8 cellular contexts compared by ENCODE assay signal in the genomic region with DNA sequence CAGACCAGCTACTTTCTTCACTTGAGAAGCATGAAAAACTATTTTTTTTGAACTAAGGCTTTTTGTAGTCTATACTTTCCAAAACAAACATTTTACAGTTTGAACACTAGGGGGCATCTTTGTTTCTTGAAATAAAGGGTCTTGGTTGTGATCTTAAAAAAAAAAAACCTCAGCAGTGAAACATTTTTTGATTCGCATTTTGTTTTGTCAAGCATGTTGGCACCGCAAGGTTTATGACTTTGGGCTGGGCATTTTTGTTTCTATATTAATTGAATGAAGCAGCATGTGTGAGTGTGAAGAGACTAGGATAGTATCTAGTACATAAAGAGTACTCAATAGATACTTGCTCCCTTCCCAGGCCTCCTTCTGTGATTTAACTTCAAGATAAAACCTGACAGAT. TPM values are rescaled to one million over a fixed set of nuclear protein-coding genes. Genes with fewer than 3 reads are reported as not detected.
A peak's percentile ranks its signal among the peaks of the same experiment; 100 is the strongest.
DNase-seq lines count a peak whose midpoint lies in the region; ATAC-seq and TF ChIP-seq lines count a peak whose summit lies in the region.

No MANE protein-coding gene starts in this region.

- DNase-seq in activated naive CD8-positive, alpha-beta T cell treated with anti-CD3 and anti-CD28 coated beads, Interleukin-2, amount 10 ng/mL, durations not matched to agents 7 days and 5 days = no peak
- DNase-seq in activated naive CD8-positive, alpha-beta T cell treated with anti-CD3 and anti-CD28 coated beads for 36 hours = no peak
- DNase-seq in NCI-H1105 (lab: John Stamatoyannopoulos, UW) (peak; percentile 9), UCSD-AML1 (lab: John Stamatoyannopoulos, UW; ENCODE audit: unreplicated experiment) (peak; percentile 9), globus pallidus (ENCODE audit: low spot score) (peak; percentile 64), gastrocnemius medialis (no peak)
- DNase-seq in stimulated activated CD4-positive, alpha-beta T cell treated with anti-CD3 and anti-CD28 coated beads, Interleukin-12 subunit alpha, Interleukin-12 subunit beta, amount 100 ng/mL, for 4 hours = no peak

- peak; percentile 47 to 73 (median 62) for TF ChIP-seq CTCF in gastrocnemius medialis (IDR thresholded peaks at IDR 0.05 in 4 of 5, conservative IDR thresholded peaks at IDR 0.05 in 1 of 5)

- peak; percentile 65 for ATAC-seq in activated naive CD8-positive, alpha-beta T cell treated with anti-CD3 and anti-CD28 coated beads, Interleukin-2, amount 10 ng/mL, durations not matched to agents 7 days and 5 days (ENCODE audit: low read depth)
- peak; percentile 24 to 48 for ATAC-seq in gastrocnemius medialis
- ATAC-seq in GM18861 (IDR thresholded peaks at IDR 0.05; ENCODE audit: unreplicated experiment) = no peak

- peaks cover 16% of the 10 kb centered on the region for H3K4me1 Mint-ChIP-seq in activated naive CD8-positive, alpha-beta T cell treated with anti-CD3 and anti-CD28 coated beads, Interleukin-2, amount 10 ng/mL, durations not matched to agents 7 days and 5 days
- H3K4me1 Mint-ChIP-seq in activated naive CD8-positive, alpha-beta T cell treated with anti-CD3 and anti-CD28 coated beads for 36 hours = peaks cover 28% of the 10 kb centered on the region

- in situ Hi-C loops in gastrocnemius medialis (cut with MboI; ENCODE audit: low sequenced_read_pairs in 4 of 4) = loop anchor here in 2 of 4 donors (10.0 kb wide), 3 partner anchors 319 to 749 kb away; no protein-coding TSS in a partner anchor

- no peak overlapping the region for H3K4me3 ChIP-seq in gastrocnemius medialis

- no peaks in the 10 kb centered on the region for H3K27me3 ChIP-seq in gastrocnemius medialis

- no peak overlapping the region for H3K27ac Mint-ChIP-seq in activated naive CD8-positive, alpha-beta T cell treated with anti-CD3 and anti-CD28 coated beads, Interleukin-2, amount 10 ng/mL, durations not matched to agents 7 days and 5 days
- H3K27ac Mint-ChIP-seq in activated naive CD8-positive, alpha-beta T cell treated with anti-CD3 and anti-CD28 coated beads for 36 hours = no peak overlapping the region

- peak overlapping the region; percentile 27 to 55 (median 44) for H3K27ac ChIP-seq in gastrocnemius medialis

- TF ChIP-seq POLR2A in gastrocnemius medialis (IDR thresholded peaks at IDR 0.05) = no peak

- H3K36me3 Mint-ChIP-seq in activated naive CD8-positive, alpha-beta T cell treated with anti-CD3 and anti-CD28 coated beads, Interleukin-2, amount 10 ng/mL, durations not matched to agents 7 days and 5 days = peaks cover 3% of the 10 kb centered on the region
- peaks cover 2% of the 10 kb centered on the region for H3K36me3 Mint-ChIP-seq in activated naive CD8-positive, alpha-beta T cell treated with anti-CD3 and anti-CD28 coated beads for 36 hours

- POLR2A ChIA-PET in activated naive CD8-positive, alpha-beta T cell treated with anti-CD3 and anti-CD28 coated beads, Interleukin-2, amount 10 ng/mL, durations not matched to agents 7 days and 5 days (lab: Charles Lee) = no interaction called here

- H3K36me3 ChIP-seq in gastrocnemius medialis = no peaks in the 10 kb centered on the region

- no peaks in the 10 kb centered on the region for H3K9me3 Mint-ChIP-seq in activated naive CD8-positive, alpha-beta T cell treated with anti-CD3 and anti-CD28 coated beads, Interleukin-2, amount 10 ng/mL, durations not matched to agents 7 days and 5 days
- H3K9me3 Mint-ChIP-seq in activated naive CD8-positive, alpha-beta T cell treated with anti-CD3 and anti-CD28 coated beads for 36 hours = no peaks in the 10 kb centered on the region

- H3K4me1 ChIP-seq in gastrocnemius medialis = peaks cover 37 to 56% of the 10 kb centered on the region in 2 donors

- H3K9me3 ChIP-seq in gastrocnemius medialis = no peaks in the 10 kb centered on the region

- no peaks in the 10 kb centered on the region for H3K27me3 Mint-ChIP-seq in activated naive CD8-positive, alpha-beta T cell treated with anti-CD3 and anti-CD28 coated beads, Interleukin-2, amount 10 ng/mL, durations not matched to agents 7 days and 5 days
- no peaks in the 10 kb centered on the region for H3K27me3 Mint-ChIP-seq in activated naive CD8-positive, alpha-beta T cell treated with anti-CD3 and anti-CD28 coated beads for 36 hours

- H3K4me3 Mint-ChIP-seq in activated naive CD8-positive, alpha-beta T cell treated with anti-CD3 and anti-CD28 coated beads, Interleukin-2, amount 10 ng/mL, durations not matched to agents 7 days and 5 days = no peak overlapping the region
- no peak overlapping the region for H3K4me3 Mint-ChIP-seq in activated naive CD8-positive, alpha-beta T cell treated with anti-CD3 and anti-CD28 coated beads for 36 hours

- intact Hi-C loops in gastrocnemius medialis (cut with DNase I; ENCODE audit: low total_unique reads) = loop anchor here (1.0 to 10.0 kb wide), 6 partner anchors 82 to 800 kb away; a partner anchor contains a TSS

RNA-seq across cellular contexts. Expression of a gene that starts 31.6 kb away (rescaled TPM):
- not detected for total RNA-seq in activated naive CD8-positive, alpha-beta T cell treated with anti-CD3 and anti-CD28 coated beads, Interleukin-2, amount 10 ng/mL, durations not matched to agents 7 days and 5 days
- not detected for total RNA-seq in activated naive CD8-positive, alpha-beta T cell treated with anti-CD3 and anti-CD28 coated beads for 36 hours
- total RNA-seq in gastrocnemius medialis = under 1 TPM in 1 of 4 donors, not detected in 3; 0.53 TPM

Comparison
In these comparisons a context has a peak if more than half of its experiments do, and no peak if none do; other contexts are left out.
1. DNase-seq: peak in NCI-H1105 (single experiment), UCSD-AML1 (single experiment) and globus pallidus (single experiment); none in activated naive CD8-positive, alpha-beta T cell treated with anti-CD3 and anti-CD28 coated beads, Interleukin-2, amount 10 ng/mL, durations not matched to agents 7 days and 5 days (single experiment), activated naive CD8-positive, alpha-beta T cell treated with anti-CD3 and anti-CD28 coated beads for 36 hours (single experiment), gastrocnemius medialis (0 of 2) and stimulated activated CD4-positive, alpha-beta T cell treated with anti-CD3 and anti-CD28 coated beads, Interleukin-12 subunit alpha, Interleukin-12 subunit beta, amount 100 ng/mL, for 4 hours (single experiment).